9 cellular contexts compared by ENCODE assay signal in the genomic region with DNA sequence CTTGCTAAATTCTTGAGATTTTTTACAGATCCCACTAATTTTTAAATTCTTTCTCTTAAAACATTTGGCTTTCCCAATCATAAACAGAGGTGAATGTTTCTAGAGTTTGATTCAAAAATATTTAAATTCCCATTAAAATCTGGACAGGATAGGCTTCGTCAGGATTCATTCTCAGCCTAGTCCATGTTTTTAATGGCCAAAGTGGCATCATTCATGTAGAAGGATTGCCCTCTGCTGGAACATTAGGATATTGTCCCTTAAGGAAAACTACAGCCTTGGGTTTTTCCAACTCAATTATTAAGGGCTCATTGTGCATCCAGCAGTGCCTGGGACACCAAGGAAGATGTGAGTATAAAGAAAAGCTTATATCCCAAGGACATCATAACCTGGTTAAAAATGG.
DNase-seq lines count a peak whose midpoint lies in the region; ATAC-seq and FAIRE-seq lines count a peak whose summit lies in the region.
"Had no signal": no experiment of that assay in that cellular context is flagged by ENCODE, and none has a peak within 500 bp of the region (broad histone marks: within the 10 kb centered on the region; RNA-seq: fewer than 3 reads in every experiment).

No MANE protein-coding gene starts in this region.

- ATAC-seq in GM21447 (IDR thresholded peaks at IDR 0.05; ENCODE audit: unreplicated experiment) (no peak), HG02840 (IDR thresholded peaks at IDR 0.05; ENCODE audit: low FRiP score, unreplicated experiment) (no peak)

- no peak overlapping the region for H3K27ac ChIP-seq in small intestine (ENCODE audit: low read depth in 1 of 2, low read length in 1 of 2)

- WGBS in small intestine, 3 donors: 3 to 9% (median 6%) methylated on average over 1 of the region's 1 CpG

- peak; percentile 15 for FAIRE-seq in small intestine (lab: Jason Lieb, UNC)

- peak; percentile 11 for DNase-seq in GF-D8 (lab: John Stamatoyannopoulos, UW)
- DNase-seq in NAMALWA (ENCODE audit: low spot score): peak; percentile 45
- DNase-seq in SW480 (ENCODE audit: low spot score): peak; percentile 20
- DNase-seq in glomerular endothelial cell (ENCODE audit: extremely low read depth, low read depth, low spot score): peak; percentile 31
- DNase-seq in small intestine: peak; percentile 45
- no peak for DNase-seq in activated CD4-positive, alpha-beta T cell treated with anti-CD3 and anti-CD28 coated beads for 1 hour
- DNase-seq: right cardiac atrium had no signal

- H3K4me3 ChIP-seq in small intestine (ENCODE audit: low read depth in 1 of 2, low read length in 2 of 2): no peak overlapping the region

- no peaks in the 10 kb centered on the region for H3K4me1 ChIP-seq in small intestine (ENCODE audit: control insufficient read depth in 2 of 2, insufficient read depth in 1 of 2, low read depth in 1 of 2, low read length in 1 of 2)

- no peaks in the 10 kb centered on the region for H3K27me3 ChIP-seq in small intestine (ENCODE audit: control insufficient read depth in 2 of 2, insufficient read depth in 2 of 2, low read length in 2 of 2)

- H3K36me3 ChIP-seq in small intestine (ENCODE audit: control insufficient read depth in 2 of 2, insufficient read depth in 2 of 2, low read length in 2 of 2): no peaks in the 10 kb centered on the region

- H3K9me3 ChIP-seq in small intestine (ENCODE audit: control insufficient read depth, low read depth): no peaks in the 10 kb centered on the region
